Comparison of ENCODE assay signal across 20 cellular contexts in the genomic region with DNA sequence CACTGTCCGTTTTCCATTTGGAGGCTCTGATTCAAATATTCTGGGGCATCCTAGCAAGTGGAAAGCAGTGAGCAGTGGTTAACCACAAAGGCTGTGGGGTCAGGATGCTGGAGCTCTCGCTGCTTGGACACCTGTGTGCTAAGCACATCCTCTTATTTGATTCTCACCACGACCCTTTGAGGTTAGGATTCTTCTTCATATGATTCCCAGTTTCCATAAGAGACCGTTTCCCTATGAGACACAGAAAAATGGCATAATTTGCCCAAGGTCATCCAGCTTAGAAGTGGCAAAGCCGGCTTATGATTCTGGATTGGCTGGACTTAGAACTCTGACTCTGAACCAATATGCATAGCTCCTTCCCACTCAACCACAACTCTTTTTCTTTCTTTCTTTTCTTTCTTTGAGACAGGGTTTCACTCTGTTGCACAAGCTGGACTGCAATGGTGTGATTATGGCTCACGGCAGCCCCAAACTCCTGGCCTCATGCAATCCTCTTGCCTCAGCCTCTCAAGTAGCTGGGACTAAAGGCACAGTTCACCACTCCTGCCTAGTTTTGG.
DNase-seq lines count a peak whose midpoint lies in the region; FAIRE-seq and TF ChIP-seq lines count a peak whose summit lies in the region.
"Had no signal": no experiment of that assay in that cellular context is flagged by ENCODE, and none has a peak within 500 bp of the region (broad histone marks: within the 10 kb centered on the region; RNA-seq: fewer than 3 reads in every experiment).

No MANE protein-coding gene starts in this region.

- no peak for TF ChIP-seq POLR2A in GM12891 (IDR thresholded peaks at IDR 0.05; ENCODE audit: low read depth, low read length)

- H3K27me3 ChIP-seq in brain microvascular endothelial cell (replicated peaks), result no peaks in the 10 kb centered on the region

- TF ChIP-seq CTCF in AG09309 (IDR thresholded peaks at IDR 0.05; ENCODE audit: control insufficient read depth, insufficient read depth, low read depth, low read length, missing control alignments) (no peak), brain microvascular endothelial cell (IDR thresholded peaks at IDR 0.05; ENCODE audit: low read depth, low read length, missing control alignments) (no peak)

- DNase-seq in AG09309 (ENCODE audit: low read depth) (peak; percentile 25), LHCN-M2 (ENCODE audit: low read depth) (peak; percentile 72), brain microvascular endothelial cell (peak; percentile 62), kidney tubule cell (ENCODE audit: low spot score) (peak; percentile 67), posterior cingulate gyrus (no peak), GM12891 (ENCODE audit: insufficient read length, low spot score) (no peak), ureter (ENCODE audit: low spot score) (no peak), NCI-H1694 (lab: John Stamatoyannopoulos, UW) (no peak)
- DNase-seq: activated CD4-positive, alpha-beta T cell treated with anti-CD3 and anti-CD28 coated beads, Interleukin-2, amount 10 ng/mL, durations not matched to agents 24 days and 14 days; activated naive CD4-positive, alpha-beta T cell treated with anti-CD3 and anti-CD28 coated beads, Interleukin-2, amount 50 U/mL, for 16 hours; activated T-cell treated with anti-CD3 and anti-CD28 coated beads, Interleukin-2, amount 50 U/mL, for 1 hour; effector memory CD8-positive, alpha-beta T cell; H7; Kasumi-1; NCI-H1436 treated with DMSO at 0.1 percent for 48 hours; NCI-H446; psoas muscle; stimulated activated CD4-positive, alpha-beta T cell treated with anti-CD3 and anti-CD28 coated beads, Interleukin-15, amount 100 ng/mL, for 24 hours had no signal

- FAIRE-seq in GM12891 (lab: Jason Lieb, UNC), result no peak
- FAIRE-seq: frontal cortex had no signal

- in situ Hi-C loops in brain microvascular endothelial cell (cut with HindIII; ENCODE audit: low pct_ligation_motif_present, low sequenced_read_pairs), result no loop called here

- no peaks in the 10 kb centered on the region for H3K36me3 ChIP-seq in brain microvascular endothelial cell (replicated peaks)

- H3K4me3 ChIP-seq in AG09309 (ENCODE audit: control insufficient read depth, low read depth, low read length) (no peak overlapping the region), brain microvascular endothelial cell (ENCODE audit: low read depth, low read length) (no peak overlapping the region)
- H3K4me3 ChIP-seq: psoas muscle, SK-N-MC had no signal

- intact Hi-C loops in posterior cingulate gyrus (cut with DNase I), result no loop called here

- no peak overlapping the region for H3K27ac ChIP-seq in brain microvascular endothelial cell
- H3K27ac ChIP-seq: psoas muscle, SK-N-MC had no signal

TF ChIP-seq in GM12891, 5 proteins besides CTCF, POLR2A, EP300 and RAD21:
- TF ChIP-seq POLR2AphosphoS5 (IDR thresholded peaks at IDR 0.05; ENCODE audit: low read depth, low read length) (no peak), SPI1 (IDR thresholded peaks at IDR 0.05; ENCODE audit: low read depth, low read length) (no peak), TAF1 (IDR thresholded peaks at IDR 0.05; ENCODE audit: low read depth, low read length) (no peak), POU2F2 (IDR thresholded peaks at IDR 0.05; ENCODE audit: low read depth, low read length) (no peak), PAX5 (IDR thresholded peaks at IDR 0.05; ENCODE audit: insufficient read depth, low read length, severe bottlenecking) (no peak)

Comparison
In these comparisons a context has a peak if more than half of its experiments do, and no peak if none do; other contexts are left out.
1. DNase-seq: peak in AG09309 (single experiment), LHCN-M2 (single experiment), brain microvascular endothelial cell (single experiment) and kidney tubule cell (single experiment); none in posterior cingulate gyrus (0 of 10), GM12891 (single experiment), ureter (single experiment) and NCI-H1694 (single experiment).